ENCODE assay signal across 8 cellular contexts in the genomic region with DNA sequence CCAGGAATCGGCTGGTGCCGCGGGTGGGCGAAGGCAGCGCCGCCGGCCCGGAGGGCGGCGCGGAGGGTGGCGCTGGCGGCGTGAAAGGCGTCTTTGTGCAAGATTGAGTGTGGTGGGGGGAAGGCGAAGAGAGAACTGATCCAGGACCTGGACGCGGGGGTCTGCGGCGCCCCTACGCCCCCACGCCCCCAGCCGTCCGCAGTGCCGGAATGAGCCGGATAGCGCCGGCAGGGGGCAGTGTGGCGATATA. TPM values are rescaled to one million over a fixed set of nuclear protein-coding genes. Genes with fewer than 3 reads are reported as not detected.
DNase-seq lines count a peak whose midpoint lies in the region; ATAC-seq and TF ChIP-seq lines count a peak whose summit lies in the region.

No MANE protein-coding gene starts in this region.

- CTCF ChIA-PET in A673 (lab: Charles Lee) = interaction anchor here (0.5 to 0.9 kb wide), 2 partner anchors 251 to 258 kb away, joined by 3 read pairs; no protein-coding TSS in a partner anchor

- H3K9me3 Mint-ChIP-seq in IgD-negative memory B cell = no peaks in the 10 kb centered on the region
- H3K9me3 Mint-ChIP-seq in progenitor cell of endocrine pancreas (ENCODE audit: low read depth) = no peaks in the 10 kb centered on the region

- H3K9me3 ChIP-seq in A673 (ENCODE audit: low read depth, low read length, poor library complexity, severe bottlenecking) (no peaks in the 10 kb centered on the region), heart left ventricle (no peaks in the 10 kb centered on the region)

- H3K4me3 Mint-ChIP-seq in IgD-negative memory B cell (peak overlapping the region; percentile 94 to 98 (median 96)), progenitor cell of endocrine pancreas (ENCODE audit: low read depth) (peak overlapping the region; percentile 87)

- ATAC-seq in heart left ventricle (no peak), GM21619 (IDR thresholded peaks at IDR 0.05; ENCODE audit: unreplicated experiment) (no peak)

- peaks cover 17% of the 10 kb centered on the region for H3K27me3 ChIP-seq in A673 (replicated peaks; ENCODE audit: insufficient read depth, low read depth, low read length, poor library complexity)
- H3K27me3 ChIP-seq in heart left ventricle = peaks cover 0 to 48% (median 0%) of the 10 kb centered on the region in 9 donors

- TF ChIP-seq CTCF in A673 (conservative IDR thresholded peaks at IDR 0.05; ENCODE audit: low read depth, low read length) = peak; percentile 81
- peak; percentile 54 to 72 (median 62) for TF ChIP-seq CTCF in heart left ventricle (IDR thresholded peaks at IDR 0.05)
- TF ChIP-seq CTCF in progenitor cell of endocrine pancreas (IDR thresholded peaks at IDR 0.05; ENCODE audit: unreplicated experiment) = peak; percentile 72

- no peak for TF ChIP-seq POLR2A in heart left ventricle (IDR thresholded peaks at IDR 0.05)

- 1 to 2% (median 1%) methylated on average over 15 to 29 of the region's 29 CpGs for WGBS in heart left ventricle, 4 donors

- POLR2A ChIA-PET in A673 (lab: Charles Lee; ENCODE audit: low non-redundant PET) = no interaction called here

- peak overlapping the region; percentile 78 for H3K27ac ChIP-seq in A673 (ENCODE audit: low read depth, low read length, poor library complexity, severe bottlenecking)
- peak overlapping the region in 9 of 12 donors; percentile 36 to 79 (median 69) for H3K27ac ChIP-seq in heart left ventricle

- H3K4me1 Mint-ChIP-seq in IgD-negative memory B cell (peaks cover 9 to 30% (median 27%) of the 10 kb centered on the region in 3 donors), progenitor cell of endocrine pancreas (ENCODE audit: low read depth) (peaks cover 15% of the 10 kb centered on the region)

- H3K36me3 ChIP-seq in A673 (ENCODE audit: insufficient read depth, low read length, poor library complexity, severe bottlenecking) (no peaks in the 10 kb centered on the region), heart left ventricle (no peaks in the 10 kb centered on the region)

- H3K27me3 Mint-ChIP-seq in IgD-negative memory B cell (peaks cover 28% of the 10 kb centered on the region), progenitor cell of endocrine pancreas (peaks cover 4% of the 10 kb centered on the region)

- intact Hi-C loops in A673 (cut with micrococcal nuclease; ENCODE audit: unreplicated experiment) (no loop called here), heart left ventricle (cut with DNase I) (loop anchor here in 3 of 10 donors (2.0 to 10.0 kb wide), 2 partner anchors 28 to 1004 kb away; no protein-coding TSS in a partner anchor)

- peak; percentile 63 for DNase-seq in A673 (ENCODE audit: low spot score)
- DNase-seq in activated naive CD4-positive, alpha-beta T cell (lab: John Stamatoyannopoulos, UW) = peak in 3 of 4 experiments; percentile 9 to 42 (median 30)
- peak in 2 of 5 donors; percentile 51 to 71 for DNase-seq in heart left ventricle
- DNase-seq in progenitor cell of endocrine pancreas (ENCODE audit: low spot score, unreplicated experiment) = peak; percentile 74
- no peak for DNase-seq in HuH-7.5 (ENCODE audit: low spot score)
- no peak for DNase-seq in NCI-H1417 treated with DMSO at 0.1 percent for 48 hours (lab: John Stamatoyannopoulos, UW)

- H3K27ac Mint-ChIP-seq in IgD-negative memory B cell = peak overlapping the region in 1 of 3 donors; percentile 63
- no peak overlapping the region for H3K27ac Mint-ChIP-seq in progenitor cell of endocrine pancreas

- H3K4me1 ChIP-seq in A673 (ENCODE audit: insufficient read depth, low read length, poor library complexity, severe bottlenecking) (peaks cover 12% of the 10 kb centered on the region), heart left ventricle (peaks cover 0 to 54% (median 18%) of the 10 kb centered on the region in 12 donors)

- H3K36me3 Mint-ChIP-seq in IgD-negative memory B cell (no peaks in the 10 kb centered on the region), progenitor cell of endocrine pancreas (ENCODE audit: insufficient read depth) (no peaks in the 10 kb centered on the region)

- H3K4me3 ChIP-seq in A673 (ENCODE audit: low read depth, low read length, poor library complexity, severe bottlenecking) = peak overlapping the region; percentile 66
- peak overlapping the region; percentile 55 to 90 (median 70) for H3K4me3 ChIP-seq in heart left ventricle

- BruUV-seq in A673 (replicated peaks; lab: Mats Ljungman, UMichigan) = no TSS peak

RNA-seq across cellular contexts. Expression of a gene that starts 4.5 kb away (rescaled TPM):
- total RNA-seq in A673 (2021) = 16.4 and 16.5 TPM in 2 replicates
- 5.2 TPM for polyA plus RNA-seq in IgD-negative memory B cell
- 10 to 100 TPM; 11.0 to 42.2 (median 17.0) TPM for total RNA-seq in heart left ventricle
- polyA plus RNA-seq in heart left ventricle = 1 to 10 TPM; 2.0 to 9.3 TPM
- 20.4 and 24.4 TPM in 2 replicates for total RNA-seq in progenitor cell of endocrine pancreas

Comparison
In these comparisons a context has a peak if more than half of its experiments do, and no peak if none do; other contexts are left out.
1. DNase-seq: peak in A673 (single experiment), activated naive CD4-positive, alpha-beta T cell (3 of 4) and progenitor cell of endocrine pancreas (single experiment); none in HuH-7.5 (single experiment) and NCI-H1417 treated with DMSO at 0.1 percent for 48 hours (single experiment).
2. Peak in every context shown above with its lines, with median percentiles within 50 percentile points of each other: CTCF ChIP-seq.